8 cellular contexts compared by ENCODE assay signal in the genomic region with DNA sequence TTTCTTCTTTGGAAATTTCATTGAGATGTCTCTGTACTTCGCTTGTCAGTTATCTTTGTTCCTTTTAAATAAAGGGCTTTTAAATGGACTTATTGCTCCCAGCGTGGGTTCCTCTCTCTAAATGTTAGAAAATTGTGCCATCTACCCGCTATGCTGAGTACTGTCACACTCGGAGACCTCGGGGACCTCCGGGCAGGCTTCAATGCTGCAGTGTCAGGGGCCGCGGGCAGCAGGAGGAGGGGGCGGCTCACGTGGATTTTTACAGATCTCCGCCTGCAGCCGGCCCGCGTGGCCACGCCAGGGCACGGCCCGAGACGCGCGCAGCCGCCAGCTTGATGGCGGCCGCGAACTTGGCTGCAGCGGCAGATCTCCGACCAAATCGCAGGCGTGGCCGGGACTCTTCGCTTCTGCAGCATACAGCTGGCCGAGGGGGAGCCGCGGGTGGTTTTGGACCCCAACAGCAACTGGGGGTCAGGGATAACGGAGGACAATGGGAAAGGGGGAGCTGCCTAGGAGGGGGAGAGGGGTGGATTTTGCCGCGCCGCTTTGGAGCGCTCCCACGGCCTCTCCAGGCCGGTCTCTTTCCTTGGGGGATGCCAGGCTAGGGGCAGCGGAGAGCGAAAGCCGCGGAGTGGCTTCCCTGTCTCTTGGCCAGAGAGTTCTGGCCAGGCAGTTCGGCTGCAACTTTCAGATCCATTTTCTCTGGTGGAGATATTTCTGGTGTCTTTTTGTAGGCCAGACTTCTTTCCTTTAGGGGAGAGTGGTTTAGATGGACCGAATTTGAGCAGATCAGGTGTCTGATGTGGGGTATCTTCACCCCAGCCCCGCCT. TPM values are rescaled to one million over a fixed set of nuclear protein-coding genes. Genes with fewer than 3 reads are reported as not detected.
DNase-seq lines count a peak whose midpoint lies in the region; ATAC-seq and TF ChIP-seq lines count a peak whose summit lies in the region.

No MANE protein-coding gene starts in this region.

- H3K4me1 Mint-ChIP-seq in neural progenitor cell: peaks cover 91% of the 10 kb centered on the region

- H3F3A ChIP-seq in neural progenitor cell (ENCODE audit: low read depth): peaks cover 99% of the 10 kb centered on the region

- H3K9me3 ChIP-seq in neural progenitor cell (ENCODE audit: low read depth): no peaks in the 10 kb centered on the region

- TF ChIP-seq CTCF in foreskin fibroblast (IDR thresholded peaks at IDR 0.05; ENCODE audit: low read depth, low read length) (peak; percentile 19), neural progenitor cell (IDR thresholded peaks at IDR 0.05) (peak; percentile 80)

- H3K9ac ChIP-seq in neural progenitor cell: no peak overlapping the region

- DNase-seq in AG20443 (ENCODE audit: low spot score) (peak; percentile 82), KG1 (lab: John Stamatoyannopoulos, UW) (peak; percentile 27), SKM-1 treated with dmso at 0.1 percent for 144 hours (lab: John Stamatoyannopoulos, UW; ENCODE audit: unreplicated experiment) (peak; percentile 37), foreskin fibroblast (peak; percentile 68 to 87), neural progenitor cell (ENCODE audit: low spot score) (peak; percentile 92)
- no peak for DNase-seq in central memory CD4-positive, alpha-beta T cell

- H4K20me1 ChIP-seq in neural progenitor cell (ENCODE audit: low read depth): peaks cover 99% of the 10 kb centered on the region

- peak overlapping the region; percentile 79 for H3K4me3 Mint-ChIP-seq in neural progenitor cell

- peaks cover 99% of the 10 kb centered on the region for H3K79me2 ChIP-seq in neural progenitor cell (ENCODE audit: low read depth)

- peak overlapping the region; percentile 33 to 58 for H3K4me3 ChIP-seq in foreskin fibroblast (ENCODE audit: low read depth in 1 of 2, low read length in 2 of 2)
- peak overlapping the region; percentile 92 for H3K4me3 ChIP-seq in neural progenitor cell

- H3K4me1 ChIP-seq in neural progenitor cell: peaks cover 92% of the 10 kb centered on the region

- ATAC-seq in GM19043 (IDR thresholded peaks at IDR 0.05; ENCODE audit: low read depth, unreplicated experiment): peak; percentile 64
- ATAC-seq in HG03097 (IDR thresholded peaks at IDR 0.05; ENCODE audit: low FRiP score, unreplicated experiment): no peak

- H3K27ac ChIP-seq in neural progenitor cell: no peak overlapping the region

- H2AFZ ChIP-seq in neural progenitor cell (replicated peaks): no peak overlapping the region

- H3K9me3 Mint-ChIP-seq in neural progenitor cell: no peaks in the 10 kb centered on the region

- peaks cover 24% of the 10 kb centered on the region for H3K27me3 Mint-ChIP-seq in neural progenitor cell (ENCODE audit: insufficient read depth, low read depth)

- peak overlapping the region; percentile 47 for H3K27ac Mint-ChIP-seq in neural progenitor cell

- H3K4me2 ChIP-seq in neural progenitor cell: peak overlapping the region; percentile 98

- peaks cover 10% of the 10 kb centered on the region for H3K36me3 Mint-ChIP-seq in neural progenitor cell

- no peaks in the 10 kb centered on the region for H3K36me3 ChIP-seq in neural progenitor cell

- peaks cover 24% of the 10 kb centered on the region for H3K27me3 ChIP-seq in neural progenitor cell

RNA-seq across cellular contexts. Expression of a gene that starts 15.3 kb away (rescaled TPM):
- 24.6 and 32.1 TPM in 2 replicates for total RNA-seq in neural progenitor cell (ENCODE audit: low replicate concordance)
